Comparison of ENCODE assay signal across 17 cellular contexts in genomic region chr6:168274046-168274952, GRCh38. TPM values are rescaled to one million over a fixed set of nuclear protein-coding genes. Genes with fewer than 3 reads are reported as not detected.
A peak's percentile ranks its signal among the peaks of the same experiment; 100 is the strongest.
DNase-seq lines count a peak whose midpoint lies in the region; ATAC-seq and TF ChIP-seq lines count a peak whose summit lies in the region.
"Had no signal": no experiment of that assay in that cellular context is flagged by ENCODE, and none has a peak within 500 bp of the region (broad histone marks: within the 10 kb centered on the region; RNA-seq: fewer than 3 reads in every experiment).

No MANE protein-coding gene starts in this region.

- H3K4me1 ChIP-seq in Caco-2: peaks cover 39% of the 10 kb centered on the region
- H3K4me1 ChIP-seq: ascending aorta had no signal

- no peaks in the 10 kb centered on the region for H3K27me3 ChIP-seq in Caco-2 (replicated peaks; ENCODE audit: control insufficient read depth, insufficient read depth, low read length)
- H3K27me3 ChIP-seq: ascending aorta had no signal

- H3K27ac Mint-ChIP-seq in Caco-2 (ENCODE audit: unreplicated experiment): peak overlapping the region; percentile 65
- H3K27ac Mint-ChIP-seq in activated CD4-positive, alpha-beta memory T cell treated with anti-CD3 and anti-CD28 coated beads for 36 hours: no peak overlapping the region
- H3K27ac Mint-ChIP-seq: activated CD4-positive, alpha-beta T cell treated with anti-CD3 and anti-CD28 coated beads, Interleukin-2, amount 10 ng/mL, durations not matched to agents 7 days and 5 days; activated naive CD4-positive, alpha-beta T cell treated with anti-CD3 and anti-CD28 coated beads for 36 hours had no signal

- peak overlapping the region; percentile 73 for H3K4me3 Mint-ChIP-seq in Caco-2 (ENCODE audit: unreplicated experiment)
- H3K4me3 Mint-ChIP-seq in activated CD4-positive, alpha-beta memory T cell treated with anti-CD3 and anti-CD28 coated beads for 36 hours: no peak overlapping the region
- H3K4me3 Mint-ChIP-seq: activated CD4-positive, alpha-beta T cell treated with anti-CD3 and anti-CD28 coated beads, Interleukin-2, amount 10 ng/mL, durations not matched to agents 7 days and 5 days; activated naive CD4-positive, alpha-beta T cell treated with anti-CD3 and anti-CD28 coated beads for 36 hours had no signal

- no peaks in the 10 kb centered on the region for H3K27me3 Mint-ChIP-seq in Caco-2 (ENCODE audit: insufficient read depth, unreplicated experiment)
- H3K27me3 Mint-ChIP-seq in activated CD4-positive, alpha-beta memory T cell treated with anti-CD3 and anti-CD28 coated beads for 36 hours: peaks cover 23% of the 10 kb centered on the region

- CTCF ChIA-PET in Caco-2 (lab: Charles Lee): interaction anchor here (1.0 to 1.1 kb wide), 2 partner anchors 9 to 27 kb away, joined by 4 to 7 read pairs; no protein-coding TSS in a partner anchor
- CTCF ChIA-PET in activated CD4-positive, alpha-beta memory T cell treated with anti-CD3 and anti-CD28 coated beads for 36 hours (lab: Charles Lee): no interaction called here

- H3K36me3 Mint-ChIP-seq in Caco-2 (ENCODE audit: insufficient read depth, unreplicated experiment): no peaks in the 10 kb centered on the region
- H3K36me3 Mint-ChIP-seq in activated CD4-positive, alpha-beta memory T cell treated with anti-CD3 and anti-CD28 coated beads for 36 hours: no peaks in the 10 kb centered on the region

- no peak for TF ChIP-seq CTCF in Caco-2 (IDR thresholded peaks at IDR 0.05; ENCODE audit: insufficient read depth in 1 of 2, low read depth in 1 of 2, low read length in 1 of 2, severe bottlenecking in 1 of 2, unreplicated experiment in 1 of 2)
- no peak for TF ChIP-seq CTCF in VCaP (conservative IDR thresholded peaks at IDR 0.05)

- H3K9me3 ChIP-seq in Caco-2: no peaks in the 10 kb centered on the region
- H3K9me3 ChIP-seq: ascending aorta had no signal

- POLR2A ChIA-PET in Caco-2 (lab: Charles Lee): interaction anchor here (0.9 to 1.9 kb wide), 2 partner anchors 9 to 31 kb away, joined by 4 to 6 read pairs; no protein-coding TSS in a partner anchor
- POLR2A ChIA-PET in activated CD4-positive, alpha-beta memory T cell treated with anti-CD3 and anti-CD28 coated beads for 36 hours (lab: Charles Lee): no interaction called here

- DNase-seq in Caco-2 (peak; percentile 83 to 87), left kidney (ENCODE audit: low read depth, low spot score) (peak; percentile 91), renal cortical epithelial cell (ENCODE audit: low read depth) (peak; percentile 90), NCI-H2171 (lab: John Stamatoyannopoulos, UW) (no peak)
- no peak for DNase-seq in activated CD4-positive, alpha-beta memory T cell treated with anti-CD3 and anti-CD28 coated beads for 36 hours
- DNase-seq: activated CD4-positive, alpha-beta T cell treated with anti-CD3 and anti-CD28 coated beads, Interleukin-2, amount 10 ng/mL, durations not matched to agents 7 days and 5 days; activated naive CD4-positive, alpha-beta T cell treated with anti-CD3 and anti-CD28 coated beads for 36 hours; activated T-cell treated with anti-CD3 and anti-CD28 coated beads for 4 hours; GM23248; mammary epithelial cell; NCI-H2171 treated with DMSO at 0.1 percent for 48 hours; stimulated activated naive CD8-positive, alpha-beta T cell treated with anti-CD3 and anti-CD28 coated beads, Interleukin-15, Interleukin-2, amounts not matched to agents 100 U/mL and 50 U/mL, for 24 hours had no signal

- intact Hi-C loops in Caco-2 (cut with micrococcal nuclease; ENCODE audit: unreplicated experiment): loop anchor here (1.0 to 2.0 kb wide), 4 partner anchors 9 to 53 kb away; no protein-coding TSS in a partner anchor
- intact Hi-C loops in activated CD4-positive, alpha-beta memory T cell treated with anti-CD3 and anti-CD28 coated beads for 36 hours (cut with micrococcal nuclease): no loop called here

- H3K4me3 ChIP-seq in Caco-2 (ENCODE audit: low read depth, low read length): peak overlapping the region; percentile 27
- H3K4me3 ChIP-seq: ascending aorta, GM23248 had no signal

- BruUV-seq in Caco-2 (replicated peaks; lab: Mats Ljungman, UMichigan): no TSS peak

- peak overlapping the region; percentile 80 for H3K27ac ChIP-seq in VCaP
- H3K27ac ChIP-seq: ascending aorta, GM23248 had no signal

- no peaks in the 10 kb centered on the region for H3K36me3 ChIP-seq in Caco-2 (ENCODE audit: control insufficient read depth, insufficient read depth, low read length)
- H3K36me3 ChIP-seq: ascending aorta had no signal

- peaks cover 8% of the 10 kb centered on the region for H3K9me3 Mint-ChIP-seq in Caco-2 (ENCODE audit: unreplicated experiment)
- no peaks in the 10 kb centered on the region for H3K9me3 Mint-ChIP-seq in activated CD4-positive, alpha-beta memory T cell treated with anti-CD3 and anti-CD28 coated beads for 36 hours
- H3K9me3 Mint-ChIP-seq: activated CD4-positive, alpha-beta T cell treated with anti-CD3 and anti-CD28 coated beads, Interleukin-2, amount 10 ng/mL, durations not matched to agents 7 days and 5 days; activated naive CD4-positive, alpha-beta T cell treated with anti-CD3 and anti-CD28 coated beads for 36 hours had no signal

- H3K4me1 Mint-ChIP-seq in Caco-2 (ENCODE audit: low read depth, unreplicated experiment): peaks cover 41% of the 10 kb centered on the region
- H3K4me1 Mint-ChIP-seq in activated CD4-positive, alpha-beta memory T cell treated with anti-CD3 and anti-CD28 coated beads for 36 hours (ENCODE audit: low read depth): no peaks in the 10 kb centered on the region
- H3K4me1 Mint-ChIP-seq: activated CD4-positive, alpha-beta T cell treated with anti-CD3 and anti-CD28 coated beads, Interleukin-2, amount 10 ng/mL, durations not matched to agents 7 days and 5 days had no signal

- ATAC-seq in GM19455 (IDR thresholded peaks at IDR 0.05; ENCODE audit: unreplicated experiment) (no peak), HG02678 (IDR thresholded peaks at IDR 0.05; ENCODE audit: unreplicated experiment) (no peak)
- ATAC-seq: stimulated activated naive CD8-positive, alpha-beta T cell treated with anti-CD3 and anti-CD28 coated beads, Interleukin-15, Interleukin-2, amounts not matched to agents 100 U/mL and 50 U/mL, for 24 hours had no signal

RNA-seq across cellular contexts. Expression of gene DACT2, which starts 45.3 kb away (rescaled TPM):
- total RNA-seq in Caco-2 (2022) (18.6 and 21.1 TPM in 2 replicates), renal cortical epithelial cell (0.17 and 0.89 TPM in 2 replicates)
- not detected for total RNA-seq in activated CD4-positive, alpha-beta memory T cell treated with anti-CD3 and anti-CD28 coated beads for 36 hours
- total RNA-seq: activated naive CD4-positive, alpha-beta T cell treated with anti-CD3 and anti-CD28 coated beads for 36 hours; ascending aorta; GM23248; LHCN-M2 had no signal

Comparison
In these comparisons a context has a peak if more than half of its experiments do, and no peak if none do; other contexts are left out.
1. DNase-seq: peak in Caco-2 (2 of 2), left kidney (single experiment) and renal cortical epithelial cell (single experiment); none in NCI-H2171 (single experiment) and activated CD4-positive, alpha-beta memory T cell treated with anti-CD3 and anti-CD28 coated beads for 36 hours (single experiment).
2. RNA of gene DACT2, which starts 45.3 kb away (total RNA-seq): 18.6 to 21.1 TPM in Caco-2; 0.17 to 0.89 TPM in renal cortical epithelial cell and not detected in activated CD4-positive, alpha-beta memory T cell treated with anti-CD3 and anti-CD28 coated beads for 36 hours; every median in the first group is over 10 times any median in the second.